ENCODE assay signal across 14 cellular contexts in the genomic region with DNA sequence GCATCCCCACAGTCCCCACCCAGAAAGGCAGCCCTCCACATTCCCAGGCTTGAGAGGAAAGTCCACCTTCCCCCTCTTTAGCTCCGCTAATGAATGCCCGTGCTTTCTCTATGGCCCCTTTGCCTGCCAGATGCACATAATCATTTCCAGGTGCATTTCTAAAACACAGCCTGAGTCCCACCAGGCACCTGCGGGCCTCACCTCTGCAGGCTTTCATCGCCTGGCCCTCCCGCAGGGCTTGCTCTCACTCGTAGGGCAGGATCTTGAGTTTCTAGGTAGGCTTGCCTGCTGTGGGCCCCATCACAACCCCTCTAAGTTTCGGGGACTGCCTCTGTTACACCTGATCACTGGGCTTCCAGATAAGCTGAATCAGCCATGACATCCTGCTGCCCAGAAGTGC.
A peak's percentile ranks its signal among the peaks of the same experiment; 100 is the strongest.
DNase-seq lines count a peak whose midpoint lies in the region; ATAC-seq and TF ChIP-seq lines count a peak whose summit lies in the region.
"Had no signal": no experiment of that assay in that cellular context is flagged by ENCODE, and none has a peak within 500 bp of the region (broad histone marks: within the 10 kb centered on the region; RNA-seq: fewer than 3 reads in every experiment).

No MANE protein-coding gene starts in this region.

- H3K79me1 ChIP-seq in neuronal stem cell (ENCODE audit: low read depth, low read length) = no peaks in the 10 kb centered on the region

- no peak overlapping the region for H2BK5ac ChIP-seq in neuronal stem cell (ENCODE audit: low read length)

- H3K4ac ChIP-seq in neuronal stem cell (ENCODE audit: low read length) = no peak overlapping the region

- no peak overlapping the region for H4K8ac ChIP-seq in neuronal stem cell (ENCODE audit: low read depth, low read length)

- no peak overlapping the region for H3K4me2 ChIP-seq in neuronal stem cell (ENCODE audit: insufficient read depth, low read length, poor library complexity, severe bottlenecking)
- H3K4me2 ChIP-seq: BLaER1 had no signal

- H3K18ac ChIP-seq in neuronal stem cell (ENCODE audit: low read length) = no peak overlapping the region

- no peaks in the 10 kb centered on the region for H3K27me3 Mint-ChIP-seq in osteocyte (ENCODE audit: unreplicated experiment)
- no peaks in the 10 kb centered on the region for H3K27me3 Mint-ChIP-seq in activated CD4-positive, alpha-beta T cell treated with anti-CD3 and anti-CD28 coated beads, Interleukin-2, amount 10 ng/mL, durations not matched to agents 24 days and 14 days
- H3K27me3 Mint-ChIP-seq: CD8-positive, alpha-beta memory T cell had no signal

- no peaks in the 10 kb centered on the region for H3K4me1 Mint-ChIP-seq in osteocyte (ENCODE audit: unreplicated experiment)
- H3K4me1 Mint-ChIP-seq in activated CD4-positive, alpha-beta T cell treated with anti-CD3 and anti-CD28 coated beads, Interleukin-2, amount 10 ng/mL, durations not matched to agents 24 days and 14 days = no peaks in the 10 kb centered on the region
- H3K4me1 Mint-ChIP-seq: CD8-positive, alpha-beta memory T cell had no signal

- H2AK5ac ChIP-seq in neuronal stem cell (ENCODE audit: low read depth, low read length) = no peak overlapping the region

- H3K36me3 ChIP-seq in left ventricle myocardium inferior = no peaks in the 10 kb centered on the region
- no peaks in the 10 kb centered on the region for H3K36me3 ChIP-seq in neuronal stem cell (replicated peaks in 1 of 2; ENCODE audit: control insufficient read depth in 2 of 2, insufficient read depth in 2 of 2, low read length in 2 of 2)
- H3K36me3 ChIP-seq: BLaER1 had no signal

- no peaks in the 10 kb centered on the region for H3K9me3 ChIP-seq in left ventricle myocardium inferior (replicated peaks)
- H3K9me3 ChIP-seq in neuronal stem cell (replicated peaks in 1 of 2; ENCODE audit: control insufficient read depth in 2 of 2, insufficient read depth in 1 of 2, low read depth in 1 of 2, low read length in 2 of 2) = no peaks in the 10 kb centered on the region
- H3K9me3 ChIP-seq: BLaER1, Caco-2 had no signal

- peak overlapping the region; percentile 4 for H3K14ac ChIP-seq in neuronal stem cell (ENCODE audit: low read length)

- no peak overlapping the region for H3K4me3 Mint-ChIP-seq in osteocyte (ENCODE audit: unreplicated experiment)
- no peak overlapping the region for H3K4me3 Mint-ChIP-seq in activated CD4-positive, alpha-beta T cell treated with anti-CD3 and anti-CD28 coated beads, Interleukin-2, amount 10 ng/mL, durations not matched to agents 24 days and 14 days
- H3K4me3 Mint-ChIP-seq: CD8-positive, alpha-beta memory T cell had no signal

- peak overlapping the region; percentile 85 for H2BK15ac ChIP-seq in neuronal stem cell (ENCODE audit: low read length)

- no peak overlapping the region for H4K91ac ChIP-seq in neuronal stem cell (ENCODE audit: low read depth, low read length, poor library complexity)

- DNase-seq in cardiac septum (ENCODE audit: low spot score) = peak; percentile 27
- DNase-seq in left ventricle myocardium inferior = no peak
- no peak for DNase-seq in dorsolateral prefrontal cortex
- no peak for DNase-seq in neuronal stem cell (ENCODE audit: low spot score)
- no peak for DNase-seq in osteocyte (ENCODE audit: extremely low spot score, unreplicated experiment)
- no peak for DNase-seq in activated CD4-positive, alpha-beta T cell treated with anti-CD3 and anti-CD28 coated beads, Interleukin-2, amount 10 ng/mL, durations not matched to agents 24 days and 14 days
- DNase-seq: 8988T; AML-193; Caco-2; CD8-positive, alpha-beta memory T cell; GF-D8 had no signal

- TF ChIP-seq CTCF in left ventricle myocardium inferior (IDR thresholded peaks at IDR 0.05; ENCODE audit: borderline replicate concordance) = no peak
- TF ChIP-seq CTCF in dorsolateral prefrontal cortex (IDR thresholded peaks at IDR 0.05 in 54 of 56, conservative IDR thresholded peaks at IDR 0.05 in 2 of 56; ENCODE audit: low read depth in 1 of 56, partially characterized antibody in 56 of 56) = no peak
- TF ChIP-seq CTCF in osteocyte (IDR thresholded peaks at IDR 0.05) = no peak

- H3K4me1 ChIP-seq in left ventricle myocardium inferior (peaks cover 9% of the 10 kb centered on the region), neuronal stem cell (ENCODE audit: control insufficient read depth in 2 of 2, insufficient read depth in 1 of 2, low read depth in 1 of 2, low read length in 2 of 2) (peaks cover 0 to 4% of the 10 kb centered on the region in 2 donors)
- H3K4me1 ChIP-seq: Caco-2 had no signal

- no peaks in the 10 kb centered on the region for H3K27me3 ChIP-seq in left ventricle myocardium inferior (ENCODE audit: low read depth)
- peaks cover 0 to 4% (median 0%) of the 10 kb centered on the region in 45 donors for H3K27me3 ChIP-seq in dorsolateral prefrontal cortex
- H3K27me3 ChIP-seq in neuronal stem cell (ENCODE audit: control insufficient read depth in 3 of 3, insufficient read depth in 3 of 3, low read depth in 1 of 3, low read length in 3 of 3) = no peaks in the 10 kb centered on the region
- H3K27me3 ChIP-seq: BLaER1 had no signal

- no peak overlapping the region for H3K23ac ChIP-seq in neuronal stem cell (ENCODE audit: low read depth, low read length, poor library complexity)

- no peak overlapping the region for H2BK120ac ChIP-seq in neuronal stem cell (ENCODE audit: low read depth, low read length)

- no peak for ATAC-seq in GM18873 (IDR thresholded peaks at IDR 0.05; ENCODE audit: low FRiP score, unreplicated experiment)
- ATAC-seq: HepG2 had no signal

- no peak overlapping the region for H3K27ac Mint-ChIP-seq in osteocyte (ENCODE audit: unreplicated experiment)
- H3K27ac Mint-ChIP-seq in activated CD4-positive, alpha-beta T cell treated with anti-CD3 and anti-CD28 coated beads, Interleukin-2, amount 10 ng/mL, durations not matched to agents 24 days and 14 days = no peak overlapping the region
- H3K27ac Mint-ChIP-seq: CD8-positive, alpha-beta memory T cell had no signal

- intact Hi-C loops in cardiac septum (cut with DNase I) (no loop called here), left ventricle myocardium inferior (cut with micrococcal nuclease) (no loop called here), dorsolateral prefrontal cortex (cut with DNase I) (no loop called here)
- intact Hi-C loops in activated CD4-positive, alpha-beta T cell treated with anti-CD3 and anti-CD28 coated beads, Interleukin-2, amount 10 ng/mL, durations not matched to agents 24 days and 14 days (cut with micrococcal nuclease) = no loop called here

- H3K27ac ChIP-seq in left ventricle myocardium inferior (replicated peaks) = no peak overlapping the region
- peak overlapping the region in 33 of 59 donors; percentile 0 to 78 (median 53) for H3K27ac ChIP-seq in dorsolateral prefrontal cortex
- H3K27ac ChIP-seq in neuronal stem cell (replicated peaks; ENCODE audit: low read length) = no peak overlapping the region
- H3K27ac ChIP-seq: BLaER1 had no signal

- no peak overlapping the region for H2AFZ ChIP-seq in neuronal stem cell (ENCODE audit: low read length)

- H2BK12ac ChIP-seq in neuronal stem cell (ENCODE audit: low read length) = no peak overlapping the region

- H3K4me3 ChIP-seq in left ventricle myocardium inferior (no peak overlapping the region), dorsolateral prefrontal cortex (no peak overlapping the region), neuronal stem cell (ENCODE audit: low read length in 2 of 2) (no peak overlapping the region)
- H3K4me3 ChIP-seq: BLaER1 had no signal

- H3K36me3 Mint-ChIP-seq in osteocyte (ENCODE audit: unreplicated experiment) = no peaks in the 10 kb centered on the region
- H3K36me3 Mint-ChIP-seq in activated CD4-positive, alpha-beta T cell treated with anti-CD3 and anti-CD28 coated beads, Interleukin-2, amount 10 ng/mL, durations not matched to agents 24 days and 14 days (ENCODE audit: low read depth) = no peaks in the 10 kb centered on the region
- H3K36me3 Mint-ChIP-seq: CD8-positive, alpha-beta memory T cell had no signal

- no CpG with 5 or more reads among the region's 7 CpGs for WGBS in neuronal stem cell (ENCODE audit: extremely low coverage in 2 of 2, insufficient read length in 2 of 2, insufficient replicate concordance in 1 of 2), 2 donors

- H3K9me3 Mint-ChIP-seq in osteocyte (ENCODE audit: unreplicated experiment) = peaks cover 23% of the 10 kb centered on the region
- no peaks in the 10 kb centered on the region for H3K9me3 Mint-ChIP-seq in activated CD4-positive, alpha-beta T cell treated with anti-CD3 and anti-CD28 coated beads, Interleukin-2, amount 10 ng/mL, durations not matched to agents 24 days and 14 days
- H3K9me3 Mint-ChIP-seq: CD8-positive, alpha-beta memory T cell had no signal

- no peak overlapping the region for H3K9ac ChIP-seq in neuronal stem cell (ENCODE audit: low read depth, low read length, poor library complexity)
- H3K9ac ChIP-seq: BLaER1 had no signal

Comparison
In these comparisons a context has a peak if more than half of its experiments do, and no peak if none do; other contexts are left out.
1. H3K27ac ChIP-seq: peak in dorsolateral prefrontal cortex (33 of 59); none in left ventricle myocardium inferior (single experiment) and neuronal stem cell (single experiment).